1 cellular context compared by ENCODE assay signal in genomic region chr3:177197041-177197933, GRCh38.
TF ChIP-seq lines count a peak whose summit lies in the region.

TSS of gene TBL1XR1 (minus strand) at chr3:177197482. CDS start at chr3:177064977, 132,505 bp downstream.

TF ChIP-seq in HepG2, 621 proteins besides CTCF, POLR2A, EP300 and RAD21 (continued from another document):
- no peak for TF ChIP-seq ZFP37 (CRISPR knock-in tag; IDR thresholded peaks at IDR 0.05; ENCODE audit: borderline replicate concordance)
- TF ChIP-seq KDM5B (CRISPR knock-in tag; IDR thresholded peaks at IDR 0.05; ENCODE audit: borderline replicate concordance): no peak
- no peak for TF ChIP-seq ATF6 (CRISPR knock-in tag; conservative IDR thresholded peaks at IDR 0.05)
- TF ChIP-seq SKIL (CRISPR knock-in tag; IDR thresholded peaks at IDR 0.05; ENCODE audit: borderline replicate concordance): 0 out of 2 replicates have a peak, but pooled peaks have one; percentile 59
- no peak for TF ChIP-seq SMAD1 (CRISPR knock-in tag; IDR thresholded peaks at IDR 0.05; ENCODE audit: borderline replicate concordance, low read depth)
- no peak for TF ChIP-seq SMAD9 (CRISPR knock-in tag; IDR thresholded peaks at IDR 0.05)
- TF ChIP-seq ZSCAN12 (CRISPR knock-in tag; IDR thresholded peaks at IDR 0.05): no peak
- no peak for TF ChIP-seq ZFYVE20 (CRISPR knock-in tag; IDR thresholded peaks at IDR 0.05; ENCODE audit: borderline replicate concordance, low read depth)
- no peak for TF ChIP-seq ZNF274 (CRISPR knock-in tag; IDR thresholded peaks at IDR 0.05)
- no peak for TF ChIP-seq HNRNPK (IDR thresholded peaks at IDR 0.05; ENCODE audit: low read depth, low read length, poor library complexity, severe bottlenecking)
- TF ChIP-seq MAFG (CRISPR knock-in tag; IDR thresholded peaks at IDR 0.05): no peak
- no peak for TF ChIP-seq SRSF1 (optimal IDR thresholded peaks at IDR 0.05; ENCODE audit: low read depth, low read length)
- TF ChIP-seq PRDM15 (CRISPR knock-in tag; IDR thresholded peaks at IDR 0.05): no peak
- TF ChIP-seq CENPX (CRISPR knock-in tag; IDR thresholded peaks at IDR 0.05): no peak
- no peak for TF ChIP-seq ZNF720 (CRISPR knock-in tag; IDR thresholded peaks at IDR 0.05)
- TF ChIP-seq YEATS4 (CRISPR knock-in tag; IDR thresholded peaks at IDR 0.05; ENCODE audit: borderline replicate concordance): peak; percentile 23; the same call in 1 of the 2 replicates
- TF ChIP-seq ZNF674 (CRISPR knock-in tag; IDR thresholded peaks at IDR 0.05; ENCODE audit: low read depth): no peak
- TF ChIP-seq ZNF569 (CRISPR knock-in tag; IDR thresholded peaks at IDR 0.05; ENCODE audit: borderline replicate concordance): no peak
- no peak for TF ChIP-seq HNRNPL (IDR thresholded peaks at IDR 0.05; ENCODE audit: low read depth, low read length)
- no peak for TF ChIP-seq ZNF33B (CRISPR knock-in tag; IDR thresholded peaks at IDR 0.05)
- no peak for TF ChIP-seq HOXD1 (CRISPR knock-in tag; IDR thresholded peaks at IDR 0.05)
- no peak; the same call in none of the 2 replicates for TF ChIP-seq SALL1 (CRISPR knock-in tag; IDR thresholded peaks at IDR 0.05)
- no peak for TF ChIP-seq ZNF317 (CRISPR knock-in tag; IDR thresholded peaks at IDR 0.05)
- no peak for TF ChIP-seq KMT2B (CRISPR knock-in tag; IDR thresholded peaks at IDR 0.05)
- no peak for TF ChIP-seq IKZF1 (IDR thresholded peaks at IDR 0.05)
- no peak for TF ChIP-seq ZNF558 (CRISPR knock-in tag; IDR thresholded peaks at IDR 0.05; ENCODE audit: borderline replicate concordance)
- TF ChIP-seq ARID4A (CRISPR knock-in tag; IDR thresholded peaks at IDR 0.05; ENCODE audit: borderline replicate concordance): peak; percentile 37; the same call in 1 of the 2 replicates
- no peak for TF ChIP-seq ATF1 (CRISPR knock-in tag; IDR thresholded peaks at IDR 0.05)
- peak; percentile 26 for TF ChIP-seq STAG1 (CRISPR knock-in tag; IDR thresholded peaks at IDR 0.05)
- no peak for TF ChIP-seq LRRFIP1 (CRISPR knock-in tag; conservative IDR thresholded peaks at IDR 0.05)
- no peak for TF ChIP-seq FOXJ3 (CRISPR knock-in tag; IDR thresholded peaks at IDR 0.05; ENCODE audit: borderline replicate concordance)
- TF ChIP-seq ZSCAN30 (CRISPR knock-in tag; IDR thresholded peaks at IDR 0.05): no peak
- TF ChIP-seq ZNF234 (CRISPR knock-in tag; conservative IDR thresholded peaks at IDR 0.05): no peak
- TF ChIP-seq TFDP1 (CRISPR knock-in tag; IDR thresholded peaks at IDR 0.05; ENCODE audit: borderline replicate concordance): peak; percentile 12; the same call in 1 of the 2 replicates
- TF ChIP-seq SMAD3 (CRISPR knock-in tag; IDR thresholded peaks at IDR 0.05): no peak
- TF ChIP-seq ZNF773 (CRISPR knock-in tag; IDR thresholded peaks at IDR 0.05; ENCODE audit: borderline replicate concordance): no peak
- TF ChIP-seq ZNF484 (CRISPR knock-in tag; IDR thresholded peaks at IDR 0.05; ENCODE audit: borderline replicate concordance, low read depth): no peak
- TF ChIP-seq TGIF2 (CRISPR knock-in tag; IDR thresholded peaks at IDR 0.05): no peak
- no peak for TF ChIP-seq ZNF839 (CRISPR knock-in tag; IDR thresholded peaks at IDR 0.05; ENCODE audit: borderline replicate concordance)
- TF ChIP-seq NBN (conservative IDR thresholded peaks at IDR 0.05): no peak
- TF ChIP-seq NR1H2 (CRISPR knock-in tag; IDR thresholded peaks at IDR 0.05; ENCODE audit: borderline replicate concordance, low read depth): no peak
- TF ChIP-seq ZNF629 (CRISPR knock-in tag; conservative IDR thresholded peaks at IDR 0.05): no peak
- TF ChIP-seq SRY (CRISPR knock-in tag; IDR thresholded peaks at IDR 0.05): no peak
